ENCODE assay signal across 15 cellular contexts in the genomic region with DNA sequence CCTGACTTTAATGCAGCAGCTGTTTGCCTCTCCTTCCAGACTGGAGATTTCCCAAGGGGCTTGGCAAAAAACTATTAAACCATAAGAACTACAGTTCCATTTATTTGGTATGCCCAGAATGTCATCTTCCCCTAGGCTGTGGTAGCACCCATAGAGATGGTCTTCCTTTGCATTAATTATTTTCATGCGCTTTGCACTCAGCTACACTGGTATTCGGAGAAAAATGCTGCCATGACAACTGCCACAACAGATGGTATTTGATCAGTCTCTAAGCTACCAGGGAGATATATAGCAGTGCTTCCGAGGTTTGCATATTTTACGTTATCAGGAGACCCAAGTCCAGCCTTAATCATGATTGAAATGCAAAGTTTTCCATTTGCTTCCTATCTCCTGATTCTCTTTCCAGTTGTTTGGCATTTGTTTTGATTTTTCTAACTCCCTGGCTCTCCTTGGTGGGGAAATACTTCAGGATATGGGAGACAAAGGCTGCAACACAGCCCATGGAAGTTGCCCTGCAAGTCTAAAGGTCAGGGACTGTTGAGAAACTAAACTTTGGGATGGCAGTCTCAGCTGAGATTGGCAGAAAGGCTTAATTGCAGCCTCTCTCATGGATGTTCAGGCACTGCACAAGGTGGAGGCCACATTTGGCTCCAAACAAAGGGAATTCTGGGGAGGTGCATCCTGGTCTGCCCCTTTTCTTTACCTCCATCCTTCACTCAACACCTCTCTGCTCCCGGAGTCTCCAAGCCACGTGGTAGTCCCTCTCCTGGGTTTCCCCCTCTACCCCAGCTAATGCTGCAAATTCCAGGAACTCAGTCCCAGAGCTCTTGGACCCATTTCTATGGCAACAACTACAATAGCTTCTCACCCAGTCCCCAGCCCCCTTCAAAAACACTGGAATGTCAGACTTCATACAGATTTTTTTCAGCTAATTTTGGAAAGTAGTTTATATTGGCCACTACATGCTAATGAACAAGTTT.
DNase-seq lines count a peak whose midpoint lies in the region; ATAC-seq and TF ChIP-seq lines count a peak whose summit lies in the region.
"Had no signal": no experiment of that assay in that cellular context is flagged by ENCODE, and none has a peak within 500 bp of the region (broad histone marks: within the 10 kb centered on the region; RNA-seq: fewer than 3 reads in every experiment).

No MANE protein-coding gene starts in this region.

- peaks cover 19% of the 10 kb centered on the region for H3F3A ChIP-seq in SK-N-SH (replicated peaks; ENCODE audit: insufficient read depth)

- 81% methylated on average over 6 of the region's 6 CpGs for WGBS in SK-N-SH (ENCODE audit: low lambda C conversion rate)

- no peak for TF ChIP-seq RAD21 in SK-N-SH (IDR thresholded peaks at IDR 0.05; ENCODE audit: low read length)

- POLR2A ChIA-PET in SK-N-SH (lab: Yijun Ruan, JAX) (no interaction called here), A673 (lab: Charles Lee; ENCODE audit: low non-redundant PET) (no interaction called here)

- intact Hi-C loops in A673 (cut with micrococcal nuclease; ENCODE audit: unreplicated experiment): no loop called here

- peaks cover 83% of the 10 kb centered on the region for H3K79me2 ChIP-seq in SK-N-SH (ENCODE audit: insufficient read depth)

- peaks cover 5 to 37% of the 10 kb centered on the region in 2 experiments for H3K4me1 ChIP-seq in SK-N-SH (ENCODE audit: control insufficient read depth in 1 of 2, insufficient read depth in 2 of 2, low read depth in 1 of 2, low read length in 1 of 2)
- peaks cover 35% of the 10 kb centered on the region for H3K4me1 ChIP-seq in iPS-20b (ENCODE audit: insufficient read depth, low read length)
- H3K4me1 ChIP-seq in effector memory CD4-positive, alpha-beta T cell (ENCODE audit: control insufficient read depth, insufficient read depth, low read length, poor library complexity, severe bottlenecking): no peaks in the 10 kb centered on the region
- H3K4me1 ChIP-seq in A673 (ENCODE audit: insufficient read depth, low read length, poor library complexity, severe bottlenecking): no peaks in the 10 kb centered on the region

- TF ChIP-seq EP300 in SK-N-SH (IDR thresholded peaks at IDR 0.05; ENCODE audit: borderline replicate concordance in 1 of 2, low read depth in 1 of 2, low read length in 1 of 2): no peak

- H3K9me3 Mint-ChIP-seq in progenitor cell of endocrine pancreas (ENCODE audit: low read depth): no peaks in the 10 kb centered on the region
- no peaks in the 10 kb centered on the region for H3K9me3 Mint-ChIP-seq in activated T-cell treated with anti-CD3 and anti-CD28 coated beads, Interleukin-2, amount 50 U/mL, for 72 hours

- H3K27ac ChIP-seq in SK-N-SH (ENCODE audit: low read depth in 2 of 2, low read length in 1 of 2): peak overlapping the region; percentile 19 to 28
- no peak overlapping the region for H3K27ac ChIP-seq in iPS-20b (ENCODE audit: low read length)
- H3K27ac ChIP-seq in effector memory CD4-positive, alpha-beta T cell (ENCODE audit: insufficient read depth, low read length, poor library complexity, severe bottlenecking): no peak overlapping the region
- H3K27ac ChIP-seq in A673 (ENCODE audit: low read depth, low read length, poor library complexity, severe bottlenecking): no peak overlapping the region
- H3K27ac ChIP-seq: SK-N-MC, thoracic aorta had no signal

- peaks cover 76% of the 10 kb centered on the region for H4K20me1 ChIP-seq in SK-N-SH (ENCODE audit: insufficient read depth)

- no peak overlapping the region for H2AFZ ChIP-seq in SK-N-SH (ENCODE audit: low read depth)

- H3K4me1 Mint-ChIP-seq in progenitor cell of endocrine pancreas (ENCODE audit: low read depth): peaks cover 13% of the 10 kb centered on the region
- H3K4me1 Mint-ChIP-seq in activated T-cell treated with anti-CD3 and anti-CD28 coated beads, Interleukin-2, amount 50 U/mL, for 72 hours (ENCODE audit: low read depth): no peaks in the 10 kb centered on the region

- H3K9ac ChIP-seq in SK-N-SH: no peak overlapping the region
- H3K9ac ChIP-seq in iPS-20b (ENCODE audit: low read depth, low read length): peak overlapping the region; percentile 37; the same call in 1 of the 2 replicates

- H3K27me3 ChIP-seq in SK-N-SH (ENCODE audit: insufficient read depth) (no peaks in the 10 kb centered on the region), iPS-20b (ENCODE audit: insufficient read depth, low read length) (no peaks in the 10 kb centered on the region), A673 (replicated peaks; ENCODE audit: insufficient read depth, low read depth, low read length, poor library complexity) (no peaks in the 10 kb centered on the region)
- H3K27me3 ChIP-seq in effector memory CD4-positive, alpha-beta T cell (replicated peaks; ENCODE audit: control insufficient read depth, insufficient read depth, low read length, poor library complexity, severe bottlenecking): no peaks in the 10 kb centered on the region

- H3K4me3 ChIP-seq in SK-N-SH (ENCODE audit: low read depth in 2 of 2, low read length in 1 of 2) (no peak overlapping the region), iPS-20b (ENCODE audit: low read length) (no peak overlapping the region), A673 (ENCODE audit: low read depth, low read length, poor library complexity, severe bottlenecking) (no peak overlapping the region)
- H3K4me3 ChIP-seq in effector memory CD4-positive, alpha-beta T cell (ENCODE audit: insufficient read depth, low read depth, low read length, poor library complexity, severe bottlenecking): no peak overlapping the region
- H3K4me3 ChIP-seq: K562, SK-N-MC, thoracic aorta had no signal

- DNase-seq in M059J (ENCODE audit: low read depth) (peak; percentile 20), SK-N-SH (no peak), progenitor cell of endocrine pancreas (ENCODE audit: low spot score, unreplicated experiment) (no peak), A673 (ENCODE audit: low spot score) (no peak)
- no peak for DNase-seq in effector memory CD4-positive, alpha-beta T cell
- no peak for DNase-seq in activated T-cell treated with anti-CD3 and anti-CD28 coated beads, Interleukin-2, amount 50 U/mL, for 72 hours
- DNase-seq: activated T-cell treated with anti-CD3 and anti-CD28 coated beads, Interleukin-2, amount 50 U/mL, for 48 hours; kidney glomerular epithelial cell; NCI-H2227 treated with DMSO at 0.1 percent for 48 hours had no signal

- no peak overlapping the region for H3K4me2 ChIP-seq in SK-N-SH

- H3K36me3 Mint-ChIP-seq in progenitor cell of endocrine pancreas (ENCODE audit: insufficient read depth): peaks cover 4% of the 10 kb centered on the region
- H3K36me3 Mint-ChIP-seq in activated T-cell treated with anti-CD3 and anti-CD28 coated beads, Interleukin-2, amount 50 U/mL, for 72 hours (ENCODE audit: insufficient read depth in 2 of 2): no peaks in the 10 kb centered on the region

- BruUV-seq in A673 (replicated peaks; lab: Mats Ljungman, UMichigan): no TSS peak

- H3K9me2 ChIP-seq in SK-N-SH: no peaks in the 10 kb centered on the region

- no peak overlapping the region for H3K4me3 Mint-ChIP-seq in progenitor cell of endocrine pancreas (ENCODE audit: low read depth)
- H3K4me3 Mint-ChIP-seq in activated T-cell treated with anti-CD3 and anti-CD28 coated beads, Interleukin-2, amount 50 U/mL, for 72 hours: no peak overlapping the region

- peaks cover 23 to 26% of the 10 kb centered on the region in 2 experiments for H3K36me3 ChIP-seq in SK-N-SH (replicated peaks in 1 of 2; ENCODE audit: control insufficient read depth in 1 of 2, insufficient read depth in 2 of 2, low read length in 1 of 2)
- peaks cover 8% of the 10 kb centered on the region; the same call in 1 of the 2 replicates for H3K36me3 ChIP-seq in iPS-20b (ENCODE audit: insufficient read depth, low read depth, low read length)
- no peaks in the 10 kb centered on the region for H3K36me3 ChIP-seq in effector memory CD4-positive, alpha-beta T cell (ENCODE audit: control insufficient read depth, insufficient read depth, low read length)
- H3K36me3 ChIP-seq in A673 (ENCODE audit: insufficient read depth, low read length, poor library complexity, severe bottlenecking): no peaks in the 10 kb centered on the region

- no peak for TF ChIP-seq CTCF in SK-N-SH (IDR thresholded peaks at IDR 0.05)
- no peak for TF ChIP-seq CTCF in progenitor cell of endocrine pancreas (IDR thresholded peaks at IDR 0.05; ENCODE audit: unreplicated experiment)
- no peak for TF ChIP-seq CTCF in A673 (conservative IDR thresholded peaks at IDR 0.05; ENCODE audit: low read depth, low read length)

- no peaks in the 10 kb centered on the region for H3K27me3 Mint-ChIP-seq in progenitor cell of endocrine pancreas
- peaks cover 6% of the 10 kb centered on the region for H3K27me3 Mint-ChIP-seq in activated T-cell treated with anti-CD3 and anti-CD28 coated beads, Interleukin-2, amount 50 U/mL, for 72 hours (ENCODE audit: low read depth)

- no peak for ATAC-seq in GM21360 (IDR thresholded peaks at IDR 0.05; ENCODE audit: unreplicated experiment)
- ATAC-seq in activated T-cell treated with anti-CD3 and anti-CD28 coated beads, Interleukin-2, amount 50 U/mL, for 72 hours (replicated peaks in 1 of 2): no peak
- ATAC-seq: activated CD4-positive, CD25-positive, alpha-beta regulatory T cell treated with anti-CD3 and anti-CD28 coated beads, Interleukin-2, amount 50 U/mL, for 24 hours; K562 had no signal

- H3K27ac Mint-ChIP-seq in progenitor cell of endocrine pancreas: peak overlapping the region; percentile 58
- H3K27ac Mint-ChIP-seq in activated T-cell treated with anti-CD3 and anti-CD28 coated beads, Interleukin-2, amount 50 U/mL, for 72 hours: no peak overlapping the region

- CTCF ChIA-PET in SK-N-SH (lab: Yijun Ruan, JAX) (interaction anchor here (1.6 kb wide), 1 partner anchor 39 kb away, joined by 7 read pairs; no protein-coding TSS in a partner anchor), A673 (lab: Charles Lee) (no interaction called here)

- H3K9me3 ChIP-seq in SK-N-SH: no peaks in the 10 kb centered on the region
- no peaks in the 10 kb centered on the region for H3K9me3 ChIP-seq in iPS-20b (ENCODE audit: insufficient read depth, low read depth, low read length)
- no peaks in the 10 kb centered on the region for H3K9me3 ChIP-seq in effector memory CD4-positive, alpha-beta T cell (ENCODE audit: control insufficient read depth, low read length)
- H3K9me3 ChIP-seq in A673 (ENCODE audit: low read depth, low read length, poor library complexity, severe bottlenecking): no peaks in the 10 kb centered on the region
- H3K9me3 ChIP-seq: thoracic aorta had no signal

Comparison
In these comparisons a context has a peak if more than half of its experiments do, and no peak if none do; other contexts are left out.
1. H3K27ac ChIP-seq: peak in SK-N-SH (2 of 2); none in iPS-20b (single experiment), effector memory CD4-positive, alpha-beta T cell (single experiment) and A673 (single experiment).